In the genomic region with DNA sequence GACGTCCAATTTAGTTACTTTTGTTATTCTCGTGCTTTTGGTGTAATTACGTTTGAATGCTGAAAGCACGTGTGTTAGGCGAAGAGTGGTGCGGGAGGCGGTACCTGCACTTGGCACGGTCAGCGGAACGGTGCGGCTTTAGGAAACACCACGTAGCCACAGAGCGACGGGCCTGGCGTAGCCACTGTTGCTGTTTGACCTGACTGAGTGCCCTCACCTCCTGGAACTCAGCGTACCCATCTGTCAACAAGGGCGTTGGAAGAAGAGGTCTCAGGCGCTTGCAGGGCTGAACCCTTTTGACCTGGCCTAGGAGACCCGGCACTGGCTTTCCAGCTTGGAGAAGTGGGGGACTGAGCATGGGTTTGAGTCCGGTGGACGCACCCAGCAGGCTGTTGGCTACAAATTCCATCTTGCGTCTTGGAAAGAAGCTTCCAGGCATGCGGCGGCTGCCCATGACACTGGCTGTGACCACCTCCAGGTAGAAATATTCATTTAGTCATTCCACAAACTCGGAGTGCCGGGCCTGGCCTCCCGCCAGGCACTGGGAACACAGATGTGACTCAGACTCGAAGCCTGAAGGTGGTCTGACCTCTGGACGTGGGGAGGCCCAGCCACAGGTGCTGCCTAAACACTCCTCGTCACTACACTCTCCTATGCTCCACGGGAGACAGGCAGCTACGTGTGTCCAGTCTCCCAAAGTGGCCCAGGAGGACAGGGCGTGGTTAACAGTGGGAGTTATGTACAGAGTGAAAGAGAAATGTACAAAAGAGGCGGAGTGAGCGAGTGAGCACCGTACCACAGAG, we compare ENCODE assay signal across 11 cellular contexts. TPM values are rescaled to one million over a fixed set of nuclear protein-coding genes. Genes with fewer than 3 reads are reported as not detected.
DNase-seq lines count a peak whose midpoint lies in the region; ATAC-seq and TF ChIP-seq lines count a peak whose summit lies in the region.
"Had no signal": no experiment of that assay in that cellular context is flagged by ENCODE, and none has a peak within 500 bp of the region (broad histone marks: within the 10 kb centered on the region; RNA-seq: fewer than 3 reads in every experiment).

No MANE protein-coding gene starts in this region.

- H3K27me3 ChIP-seq in GM23338 (ENCODE audit: insufficient read depth) (no peaks in the 10 kb centered on the region), sigmoid colon (no peaks in the 10 kb centered on the region)

- H4K20me1 ChIP-seq in GM23338 (replicated peaks; ENCODE audit: insufficient read depth): 0 out of 2 replicates have a peak, but pooled peaks cover 1% of the 10 kb centered on the region

- no peaks in the 10 kb centered on the region for H3K9me2 ChIP-seq in GM23338 (ENCODE audit: insufficient read depth)

- no peak for DNase-seq in GM23338 (ENCODE audit: low spot score)
- peak; percentile 58 for DNase-seq in amniotic epithelial cell (ENCODE audit: low read depth)
- DNase-seq in glomerular visceral epithelial cell (ENCODE audit: extremely low spot score): peak; percentile 92
- DNase-seq in sigmoid colon: no peak
- no peak for DNase-seq in activated effector memory CD4-positive, alpha-beta T cell treated with anti-CD3 and anti-CD28 coated beads, Interleukin-2, amount 50 U/mL, for 16 hours
- no peak for DNase-seq in NOMO-1 treated with DMSO at 0.1 percent for 48 hours (lab: John Stamatoyannopoulos, UW; ENCODE audit: unreplicated experiment)
- DNase-seq: anterior cingulate cortex; stimulated activated CD4-positive, alpha-beta T cell treated with anti-CD3 and anti-CD28 coated beads, Interleukin-2, amount 100 ng/mL, for 48 hours had no signal

- no peak for TF ChIP-seq CTCF in GM23338 (conservative IDR thresholded peaks at IDR 0.05; ENCODE audit: low read depth in 2 of 2)
- TF ChIP-seq CTCF in sigmoid colon (IDR thresholded peaks at IDR 0.05): no peak

- no peak overlapping the region for H3K4me3 ChIP-seq in GM23338
- no peak overlapping the region for H3K4me3 ChIP-seq in sigmoid colon

- H3K4me2 ChIP-seq in GM23338: no peak overlapping the region

- peaks cover 7% of the 10 kb centered on the region for H3K27me3 Mint-ChIP-seq in GM23338 (ENCODE audit: insufficient read depth, low read depth, poor library complexity)
- H3K27me3 Mint-ChIP-seq: stimulated activated naive CD8-positive, alpha-beta T cell treated with anti-CD3 and anti-CD28 coated beads, Interleukin-15, Interleukin-2, amounts not matched to agents 100 ng/mL and 50 ng/mL, for 24 hours had no signal

- ATAC-seq in GM23338: no peak
- no peak for ATAC-seq in GM21529 (IDR thresholded peaks at IDR 0.05; ENCODE audit: unreplicated experiment)
- no peak for ATAC-seq in GM18858 (IDR thresholded peaks at IDR 0.05; ENCODE audit: unreplicated experiment)

- H3K36me3 ChIP-seq in GM23338 (ENCODE audit: insufficient read depth) (no peaks in the 10 kb centered on the region; the same call in 1 of the 2 replicates), sigmoid colon (peaks cover 0 to 53% (median 3%) of the 10 kb centered on the region in 4 donors)

- intact Hi-C loops in sigmoid colon (cut with DNase I): no loop called here

- peaks cover 13% of the 10 kb centered on the region for H3K79me2 ChIP-seq in GM23338 (replicated peaks; ENCODE audit: insufficient read depth)

- H3K4me3 Mint-ChIP-seq in GM23338: no peak overlapping the region
- H3K4me3 Mint-ChIP-seq: stimulated activated naive CD8-positive, alpha-beta T cell treated with anti-CD3 and anti-CD28 coated beads, Interleukin-15, Interleukin-2, amounts not matched to agents 100 ng/mL and 50 ng/mL, for 24 hours had no signal

- no peak overlapping the region for H2AFZ ChIP-seq in GM23338

- no peaks in the 10 kb centered on the region for H3F3A ChIP-seq in GM23338 (replicated peaks; ENCODE audit: low read depth)

- no peak for TF ChIP-seq EP300 in sigmoid colon (IDR thresholded peaks at IDR 0.05)

- no peaks in the 10 kb centered on the region for H3K9me3 ChIP-seq in sigmoid colon

- H3K27ac ChIP-seq in GM23338 (ENCODE audit: low read depth) (no peak overlapping the region), sigmoid colon (peak overlapping the region; percentile 11 to 74 (median 32))

- H3K27ac Mint-ChIP-seq in GM23338: 0 out of 2 replicates have a peak overlapping the region, but pooled peaks have one; percentile 32
- H3K27ac Mint-ChIP-seq: stimulated activated naive CD8-positive, alpha-beta T cell treated with anti-CD3 and anti-CD28 coated beads, Interleukin-15, Interleukin-2, amounts not matched to agents 100 ng/mL and 50 ng/mL, for 24 hours had no signal

- H3K4me1 ChIP-seq in GM23338 (ENCODE audit: insufficient read depth) (no peaks in the 10 kb centered on the region), sigmoid colon (peaks cover 0 to 51% (median 29%) of the 10 kb centered on the region in 4 donors)

- H3K4me1 Mint-ChIP-seq in GM23338: peaks cover 3% of the 10 kb centered on the region; the same call in 2 of the 3 replicates

- 77 to 84% methylated on average over 36 of the region's 36 CpGs for WGBS in sigmoid colon, 2 donors

- TF ChIP-seq POLR2A in sigmoid colon (IDR thresholded peaks at IDR 0.05): no peak

- no peaks in the 10 kb centered on the region for H3K9me3 Mint-ChIP-seq in GM23338
- H3K9me3 Mint-ChIP-seq: stimulated activated naive CD8-positive, alpha-beta T cell treated with anti-CD3 and anti-CD28 coated beads, Interleukin-15, Interleukin-2, amounts not matched to agents 100 ng/mL and 50 ng/mL, for 24 hours had no signal

- peaks cover 34% of the 10 kb centered on the region for H3K36me3 Mint-ChIP-seq in GM23338 (ENCODE audit: low read depth)

TF ChIP-seq in GM23338, 12 proteins besides CTCF, POLR2A, EP300 and RAD21 (continues in another document):
- TF ChIP-seq, protein P1, sequence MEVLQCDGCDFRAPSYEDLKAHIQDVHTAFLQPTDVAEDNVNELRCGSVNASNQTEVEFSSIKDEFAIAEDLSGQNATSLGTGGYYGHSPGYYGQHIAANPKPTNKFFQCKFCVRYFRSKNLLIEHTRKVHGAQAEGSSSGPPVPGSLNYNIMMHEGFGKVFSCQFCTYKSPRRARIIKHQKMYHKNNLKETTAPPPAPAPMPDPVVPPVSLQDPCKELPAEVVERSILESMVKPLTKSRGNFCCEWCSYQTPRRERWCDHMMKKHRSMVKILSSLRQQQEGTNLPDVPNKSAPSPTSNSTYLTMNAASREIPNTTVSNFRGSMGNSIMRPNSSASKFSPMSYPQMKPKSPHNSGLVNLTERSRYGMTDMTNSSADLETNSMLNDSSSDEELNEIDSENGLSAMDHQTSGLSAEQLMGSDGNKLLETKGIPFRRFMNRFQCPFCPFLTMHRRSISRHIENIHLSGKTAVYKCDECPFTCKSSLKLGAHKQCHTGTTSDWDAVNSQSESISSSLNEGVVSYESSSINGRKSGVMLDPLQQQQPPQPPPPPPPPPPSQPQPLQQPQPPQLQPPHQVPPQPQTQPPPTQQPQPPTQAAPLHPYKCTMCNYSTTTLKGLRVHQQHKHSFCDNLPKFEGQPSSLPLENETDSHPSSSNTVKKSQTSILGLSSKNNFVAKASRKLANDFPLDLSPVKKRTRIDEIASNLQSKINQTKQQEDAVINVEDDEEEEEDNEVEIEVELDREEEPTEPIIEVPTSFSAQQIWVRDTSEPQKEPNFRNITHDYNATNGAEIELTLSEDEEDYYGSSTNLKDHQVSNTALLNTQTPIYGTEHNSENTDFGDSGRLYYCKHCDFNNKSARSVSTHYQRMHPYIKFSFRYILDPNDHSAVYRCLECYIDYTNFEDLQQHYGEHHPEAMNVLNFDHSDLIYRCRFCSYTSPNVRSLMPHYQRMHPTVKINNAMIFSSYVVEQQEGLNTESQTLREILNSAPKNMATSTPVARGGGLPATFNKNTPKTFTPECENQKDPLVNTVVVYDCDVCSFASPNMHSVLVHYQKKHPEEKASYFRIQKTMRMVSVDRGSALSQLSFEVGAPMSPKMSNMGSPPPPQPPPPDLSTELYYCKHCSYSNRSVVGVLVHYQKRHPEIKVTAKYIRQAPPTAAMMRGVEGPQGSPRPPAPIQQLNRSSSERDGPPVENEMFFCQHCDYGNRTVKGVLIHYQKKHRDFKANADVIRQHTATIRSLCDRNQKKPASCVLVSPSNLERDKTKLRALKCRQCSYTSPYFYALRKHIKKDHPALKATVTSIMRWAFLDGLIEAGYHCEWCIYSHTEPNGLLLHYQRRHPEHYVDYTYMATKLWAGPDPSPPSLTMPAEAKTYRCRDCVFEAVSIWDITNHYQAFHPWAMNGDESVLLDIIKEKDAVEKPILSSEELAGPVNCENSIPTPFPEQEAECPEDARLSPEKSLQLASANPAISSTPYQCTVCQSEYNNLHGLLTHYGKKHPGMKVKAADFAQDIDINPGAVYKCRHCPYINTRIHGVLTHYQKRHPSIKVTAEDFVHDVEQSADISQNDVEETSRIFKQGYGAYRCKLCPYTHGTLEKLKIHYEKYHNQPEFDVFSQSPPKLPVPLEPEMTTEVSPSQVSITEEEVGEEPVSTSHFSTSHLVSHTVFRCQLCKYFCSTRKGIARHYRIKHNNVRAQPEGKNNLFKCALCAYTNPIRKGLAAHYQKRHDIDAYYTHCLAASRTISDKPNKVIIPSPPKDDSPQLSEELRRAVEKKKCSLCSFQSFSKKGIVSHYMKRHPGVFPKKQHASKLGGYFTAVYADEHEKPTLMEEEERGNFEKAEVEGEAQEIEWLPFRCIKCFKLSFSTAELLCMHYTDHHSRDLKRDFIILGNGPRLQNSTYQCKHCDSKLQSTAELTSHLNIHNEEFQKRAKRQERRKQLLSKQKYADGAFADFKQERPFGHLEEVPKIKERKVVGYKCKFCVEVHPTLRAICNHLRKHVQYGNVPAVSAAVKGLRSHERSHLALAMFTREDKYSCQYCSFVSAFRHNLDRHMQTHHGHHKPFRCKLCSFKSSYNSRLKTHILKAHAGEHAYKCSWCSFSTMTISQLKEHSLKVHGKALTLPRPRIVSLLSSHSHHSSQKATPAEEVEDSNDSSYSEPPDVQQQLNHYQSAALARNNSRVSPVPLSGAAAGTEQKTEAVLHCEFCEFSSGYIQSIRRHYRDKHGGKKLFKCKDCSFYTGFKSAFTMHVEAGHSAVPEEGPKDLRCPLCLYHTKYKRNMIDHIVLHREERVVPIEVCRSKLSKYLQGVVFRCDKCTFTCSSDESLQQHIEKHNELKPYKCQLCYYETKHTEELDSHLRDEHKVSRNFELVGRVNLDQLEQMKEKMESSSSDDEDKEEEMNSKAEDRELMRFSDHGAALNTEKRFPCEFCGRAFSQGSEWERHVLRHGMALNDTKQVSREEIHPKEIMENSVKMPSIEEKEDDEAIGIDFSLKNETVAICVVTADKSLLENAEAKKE (CRISPR knock-in tag; IDR thresholded peaks at IDR 0.05): no peak
- TF ChIP-seq POLR2AphosphoS5 (IDR thresholded peaks at IDR 0.05; ENCODE audit: low read depth) (no peak), EZH2 (IDR thresholded peaks at IDR 0.05; ENCODE audit: low read depth, unreplicated experiment) (no peak)

RNA-seq across cellular contexts. Expression of a gene that starts 22.2 kb away (rescaled TPM):
- 24.8 and 26.8 TPM in 2 replicates for total RNA-seq in GM23338 (2014; rRNA removed; shearing (Covaris generic))
- polyA plus RNA-seq in GM23338 (2016; fragmentation: Nextera tagmentation; extraction: Ambion mirVana) (7.6 and 8.0 TPM in 2 replicates), sigmoid colon (10 to 100 TPM in 2 of 3 donors, 1 to 10 TPM in 1; 3.0 to 27.5 (median 10.4) TPM)
- 10 to 100 TPM; 18.4 to 51.3 (median 23.3) TPM for total RNA-seq in sigmoid colon

Comparison
In these comparisons a context has a peak if more than half of its experiments do, and no peak if none do; other contexts are left out.
1. DNase-seq: peak in amniotic epithelial cell (single experiment) and glomerular visceral epithelial cell (single experiment); none in GM23338 (single experiment), sigmoid colon (single experiment), activated effector memory CD4-positive, alpha-beta T cell treated with anti-CD3 and anti-CD28 coated beads, Interleukin-2, amount 50 U/mL, for 16 hours (single experiment) and NOMO-1 treated with DMSO at 0.1 percent for 48 hours (single experiment).